Comparison of ENCODE assay signal across 8 cellular contexts in genomic region chr6:149317656-149318571, GRCh38. TPM values are rescaled to one million over a fixed set of nuclear protein-coding genes. Genes with fewer than 3 reads are reported as not detected.
DNase-seq lines count a peak whose midpoint lies in the region; ATAC-seq, FAIRE-seq and TF ChIP-seq lines count a peak whose summit lies in the region.

Gene TAB2 (plus strand): TSS chr6:149317712. CDS start chr6:149369998, 52,286 bp downstream.

- 0% methylated on average over 48 of the region's 92 CpGs for WGBS in suprapubic skin

- H3K4me3 Mint-ChIP-seq in activated T-helper 2 cell treated with anti-CD3 and anti-CD28 coated beads, Interferon-gamma antibody, Interleukin-2, Interleukin-4, amounts not matched to agents 10 μg/mL and 5 μg/mL and 100 μg/mL, durations not matched to agents 14 hours and 24 hours and 36 hours (ENCODE audit: low read depth): peak within 1 kb of the TSS; percentile 95

- TF ChIP-seq EP300 in suprapubic skin (IDR thresholded peaks at IDR 0.05): no peak

- H3K27me3 ChIP-seq in suprapubic skin: peaks cover 6% of the 10 kb centered on the region

- peak; percentile 21 for ATAC-seq in HG03064 (IDR thresholded peaks at IDR 0.05; ENCODE audit: low read depth, unreplicated experiment)
- peak; percentile 51 for ATAC-seq in omental fat pad (ENCODE audit: low FRiP score)

- H3K27ac ChIP-seq in suprapubic skin: peak within 1 kb of the TSS; percentile 98

- H3K4me1 Mint-ChIP-seq in activated T-helper 2 cell treated with anti-CD3 and anti-CD28 coated beads, Interferon-gamma antibody, Interleukin-2, Interleukin-4, amounts not matched to agents 10 μg/mL and 5 μg/mL and 100 μg/mL, durations not matched to agents 14 hours and 24 hours and 36 hours (ENCODE audit: low read depth): peaks cover 53% of the 10 kb centered on the region

- H3K9me3 ChIP-seq in suprapubic skin: no peaks in the 10 kb centered on the region

- H3K27ac Mint-ChIP-seq in activated T-helper 2 cell treated with anti-CD3 and anti-CD28 coated beads, Interferon-gamma antibody, Interleukin-2, Interleukin-4, amounts not matched to agents 10 μg/mL and 5 μg/mL and 100 μg/mL, durations not matched to agents 14 hours and 24 hours and 36 hours: peak within 1 kb of the TSS; percentile 98

- peaks cover 6% of the 10 kb centered on the region for H3K9me3 Mint-ChIP-seq in activated T-helper 2 cell treated with anti-CD3 and anti-CD28 coated beads, Interferon-gamma antibody, Interleukin-2, Interleukin-4, amounts not matched to agents 10 μg/mL and 5 μg/mL and 100 μg/mL, durations not matched to agents 14 hours and 24 hours and 36 hours

- no peaks in the 10 kb centered on the region for H3K27me3 Mint-ChIP-seq in activated T-helper 2 cell treated with anti-CD3 and anti-CD28 coated beads, Interferon-gamma antibody, Interleukin-2, Interleukin-4, amounts not matched to agents 10 μg/mL and 5 μg/mL and 100 μg/mL, durations not matched to agents 14 hours and 24 hours and 36 hours (ENCODE audit: low read depth)

- intact Hi-C loops in activated T-helper 2 cell treated with anti-CD3 and anti-CD28 coated beads, Interferon-gamma antibody, Interleukin-2, Interleukin-4, amounts not matched to agents 10 μg/mL and 5 μg/mL and 100 μg/mL, durations not matched to agents 14 hours and 24 hours and 36 hours (cut with micrococcal nuclease): loop anchor here (1.0 to 5.0 kb wide), 8 partner anchors 33 to 249 kb away; partner anchors contain the start of genes GINM1 and ZC3H12D

- TF ChIP-seq CTCF in omental fat pad (IDR thresholded peaks at IDR 0.05): no peak
- no peak for TF ChIP-seq CTCF in suprapubic skin (IDR thresholded peaks at IDR 0.05)

- peak; percentile 83 for DNase-seq in NCI-H146 (lab: John Stamatoyannopoulos, UW)
- DNase-seq in NCI-H146 treated with DMSO at 0.1 percent for 48 hours (lab: John Stamatoyannopoulos, UW; ENCODE audit: unreplicated experiment): no peak
- DNase-seq in RCC 7860 (ENCODE audit: low spot score): peak; percentile 15
- peak; percentile 59 for DNase-seq in activated T-helper 2 cell treated with anti-CD3 and anti-CD28 coated beads, Interferon-gamma antibody, Interleukin-2, Interleukin-4, amounts not matched to agents 10 μg/mL and 5 μg/mL and 100 μg/mL, durations not matched to agents 14 hours and 24 hours and 36 hours (ENCODE audit: low spot score)
- peak; percentile 41 to 59 for DNase-seq in frontal cortex (ENCODE audit: low spot score in 2 of 2)
- no peak for DNase-seq in omental fat pad (ENCODE audit: low spot score)
- DNase-seq in suprapubic skin (ENCODE audit: low spot score in 2 of 2): peak; percentile 71 to 82

- H3K36me3 Mint-ChIP-seq in activated T-helper 2 cell treated with anti-CD3 and anti-CD28 coated beads, Interferon-gamma antibody, Interleukin-2, Interleukin-4, amounts not matched to agents 10 μg/mL and 5 μg/mL and 100 μg/mL, durations not matched to agents 14 hours and 24 hours and 36 hours (ENCODE audit: low read depth): peaks cover 35% of the 10 kb centered on the region

- peak within 1 kb of the TSS; percentile 94 for H3K4me3 ChIP-seq in suprapubic skin

- H3K36me3 ChIP-seq in suprapubic skin: no peaks in the 10 kb centered on the region

- peaks cover 35% of the 10 kb centered on the region for H3K4me1 ChIP-seq in suprapubic skin

- no peak for TF ChIP-seq POLR2A in suprapubic skin (IDR thresholded peaks at IDR 0.05)

- FAIRE-seq in RCC 7860 (lab: Jason Lieb, UNC) (no peak), frontal cortex (lab: Jason Lieb, UNC) (no peak)

RNA-seq across cellular contexts. Expression of gene TAB2, which starts in this region (rescaled TPM):
- 106 and 110 TPM in 2 replicates for total RNA-seq in activated T-helper 2 cell treated with anti-CD3 and anti-CD28 coated beads, Interferon-gamma antibody, Interleukin-2, Interleukin-4, amounts not matched to agents 10 μg/mL and 5 μg/mL and 100 μg/mL, durations not matched to agents 14 hours and 24 hours and 36 hours
- 28.9 TPM for total RNA-seq in frontal cortex
- 10 to 100 TPM; 40.0 to 88.4 (median 58.6) TPM for total RNA-seq in omental fat pad
- total RNA-seq in suprapubic skin: 10 to 100 TPM; 49.8 to 81.8 (median 74.1) TPM

Comparison
In these comparisons a context has a peak if more than half of its experiments do, and no peak if none do; other contexts are left out.
1. DNase-seq: peak in NCI-H146 (single experiment), RCC 7860 (single experiment), activated T-helper 2 cell treated with anti-CD3 and anti-CD28 coated beads, Interferon-gamma antibody, Interleukin-2, Interleukin-4, amounts not matched to agents 10 μg/mL and 5 μg/mL and 100 μg/mL, durations not matched to agents 14 hours and 24 hours and 36 hours (single experiment), frontal cortex (2 of 2) and suprapubic skin (2 of 2); none in NCI-H146 treated with DMSO at 0.1 percent for 48 hours (single experiment) and omental fat pad (single experiment).